Comparison of ENCODE assay signal across 14 cellular contexts in the genomic region with DNA sequence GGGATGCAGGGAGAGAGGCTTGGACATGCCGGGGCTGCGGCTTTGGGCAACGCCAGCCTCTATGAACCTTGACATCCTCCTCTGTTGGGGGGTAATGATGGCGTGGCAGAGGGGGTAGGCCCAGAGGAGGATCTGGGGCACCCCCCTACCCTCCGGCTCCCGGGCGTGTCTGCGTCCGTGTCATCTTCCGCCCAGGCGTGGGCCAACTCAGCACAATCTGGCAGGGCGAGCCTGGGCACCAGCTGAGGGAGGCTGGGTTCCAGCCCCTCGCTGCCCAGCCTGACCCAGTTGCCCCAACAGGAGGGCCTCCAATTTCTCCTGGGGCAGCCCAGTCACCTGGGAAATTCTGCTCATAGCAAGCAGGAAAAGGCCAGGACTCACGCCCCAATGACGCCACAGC.
DNase-seq lines count a peak whose midpoint lies in the region; ATAC-seq, FAIRE-seq and TF ChIP-seq lines count a peak whose summit lies in the region.
"Had no signal": no experiment of that assay in that cellular context is flagged by ENCODE, and none has a peak within 500 bp of the region (broad histone marks: within the 10 kb centered on the region; RNA-seq: fewer than 3 reads in every experiment).

No MANE protein-coding gene starts in this region.

- TF ChIP-seq POLR2A in breast epithelium (IDR thresholded peaks at IDR 0.05): no peak
- no peak for TF ChIP-seq POLR2A in suprapubic skin (IDR thresholded peaks at IDR 0.05)

- intact Hi-C loops in breast epithelium (cut with DNase I; ENCODE audit: low total_unique reads) (loop anchor here (5.0 kb wide), 1 partner anchor 120 kb away; no protein-coding TSS in a partner anchor), mucosa of descending colon (cut with DNase I, micrococcal nuclease) (loop anchor here in 1 of 2 donors (5.0 kb wide), 1 partner anchor 120 kb away; no protein-coding TSS in a partner anchor)

- no peaks in the 10 kb centered on the region for H3K27me3 ChIP-seq in HUES48 (ENCODE audit: control insufficient read depth, insufficient read depth, low read length)
- H3K27me3 ChIP-seq in breast epithelium: no peaks in the 10 kb centered on the region
- no peaks in the 10 kb centered on the region for H3K27me3 ChIP-seq in suprapubic skin
- H3K27me3 ChIP-seq in BE2C: no peaks in the 10 kb centered on the region
- H3K27me3 ChIP-seq: heart left ventricle, tibial artery had no signal

- H3K27ac ChIP-seq in HUES48 (ENCODE audit: low read depth, low read length) (peak overlapping the region; percentile 77), breast epithelium (peak overlapping the region; percentile 87 to 92), suprapubic skin (peak overlapping the region; percentile 79)
- H3K27ac ChIP-seq: SK-N-MC had no signal

- TF ChIP-seq CTCF in breast epithelium (IDR thresholded peaks at IDR 0.05) (no peak), mucosa of descending colon (IDR thresholded peaks at IDR 0.05) (no peak), suprapubic skin (IDR thresholded peaks at IDR 0.05) (no peak), BE2C (IDR thresholded peaks at IDR 0.05; ENCODE audit: low read depth, low read length) (no peak)

- no peak for DNase-seq in breast epithelium (ENCODE audit: low spot score in 2 of 2)
- DNase-seq in mucosa of descending colon: no peak
- no peak for DNase-seq in suprapubic skin (ENCODE audit: low spot score in 2 of 2)
- DNase-seq in HTR-8/SVneo (ENCODE audit: insufficient read length, low spot score): no peak
- DNase-seq in activated gamma-delta T cell (lab: John Stamatoyannopoulos, UW): no peak
- DNase-seq in BE2C: no peak
- no peak for DNase-seq in 8988T
- DNase-seq: NCI-H2081 treated with DMSO at 0.1 percent for 48 hours had no signal

- FAIRE-seq in HTR-8/SVneo (lab: Jason Lieb, UNC): no peak
- FAIRE-seq: RCC 7860 had no signal

- peaks cover 27% of the 10 kb centered on the region for H3K4me1 ChIP-seq in HUES48 (ENCODE audit: control insufficient read depth, insufficient read depth, low read length)
- peaks cover 0 to 15% of the 10 kb centered on the region in 2 donors for H3K4me1 ChIP-seq in breast epithelium
- peaks cover 14% of the 10 kb centered on the region for H3K4me1 ChIP-seq in mucosa of descending colon (ENCODE audit: low read depth)
- H3K4me1 ChIP-seq in suprapubic skin: peaks cover 64% of the 10 kb centered on the region
- H3K4me1 ChIP-seq in BE2C: peaks cover 4% of the 10 kb centered on the region

- peak; percentile 12 for ATAC-seq in mucosa of descending colon

- H3K36me3 ChIP-seq in HUES48 (ENCODE audit: control insufficient read depth, insufficient read depth, low read length): no peaks in the 10 kb centered on the region
- H3K36me3 ChIP-seq in breast epithelium: no peaks in the 10 kb centered on the region
- no peaks in the 10 kb centered on the region for H3K36me3 ChIP-seq in mucosa of descending colon (ENCODE audit: low read depth)
- no peaks in the 10 kb centered on the region for H3K36me3 ChIP-seq in suprapubic skin
- no peaks in the 10 kb centered on the region for H3K36me3 ChIP-seq in BE2C
- H3K36me3 ChIP-seq: HAP-1, heart left ventricle, tibial artery had no signal

- 42% methylated on average over 5 of the region's 15 CpGs for WGBS in suprapubic skin

- no peak for TF ChIP-seq EP300 in suprapubic skin (IDR thresholded peaks at IDR 0.05)

- no peak overlapping the region for H3K9ac ChIP-seq in HUES48 (ENCODE audit: low read depth, low read length)

- H3K9me3 ChIP-seq in HUES48 (ENCODE audit: control insufficient read depth, insufficient read depth, low read length) (no peaks in the 10 kb centered on the region), breast epithelium (no peaks in the 10 kb centered on the region), mucosa of descending colon (no peaks in the 10 kb centered on the region), suprapubic skin (no peaks in the 10 kb centered on the region), BE2C (no peaks in the 10 kb centered on the region)
- H3K9me3 ChIP-seq: HAP-1, heart left ventricle, tibial artery had no signal

- no peak overlapping the region for H3K4me3 ChIP-seq in HUES48 (ENCODE audit: low read depth, low read length)
- no peak overlapping the region for H3K4me3 ChIP-seq in breast epithelium
- no peak overlapping the region for H3K4me3 ChIP-seq in mucosa of descending colon
- H3K4me3 ChIP-seq in suprapubic skin: no peak overlapping the region
- H3K4me3 ChIP-seq in BE2C (ENCODE audit: low read depth, low read length): no peak overlapping the region
- H3K4me3 ChIP-seq: HAP-1, heart left ventricle, SK-N-MC, tibial artery had no signal
